15 cellular contexts compared by ENCODE assay signal in the genomic region with DNA sequence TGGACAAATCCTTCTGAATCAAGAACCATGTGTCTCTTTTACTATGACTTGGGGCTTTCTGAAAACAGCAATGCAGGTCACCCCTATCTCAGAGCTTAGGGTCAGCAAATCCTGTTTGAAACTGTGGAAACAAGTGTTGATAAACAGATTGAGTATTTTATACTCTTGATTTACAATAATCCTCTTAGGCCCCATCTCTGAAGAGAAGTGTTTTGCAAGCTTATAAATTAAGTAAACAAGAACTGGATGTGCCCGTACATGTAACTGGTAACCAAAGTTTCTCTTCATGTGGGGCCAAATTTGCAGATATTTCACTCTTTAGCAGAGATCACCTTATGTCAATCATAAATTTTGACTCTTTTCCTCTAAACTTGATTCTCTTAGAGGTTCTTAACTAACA.
DNase-seq lines count a peak whose midpoint lies in the region; ATAC-seq, FAIRE-seq and TF ChIP-seq lines count a peak whose summit lies in the region.
"Had no signal": no experiment of that assay in that cellular context is flagged by ENCODE, and none has a peak within 500 bp of the region (broad histone marks: within the 10 kb centered on the region; RNA-seq: fewer than 3 reads in every experiment).

No MANE protein-coding gene starts in this region.

- peaks cover 0 to 5% of the 10 kb centered on the region in 2 donors for H3K9me3 Mint-ChIP-seq in stimulated activated naive CD8-positive, alpha-beta T cell treated with anti-CD3 and anti-CD28 coated beads, Interleukin-15, amount 100 ng/mL, for 72 hours

- peak; percentile 74 for ATAC-seq in left lobe of liver
- ATAC-seq in HG03280 (IDR thresholded peaks at IDR 0.05; ENCODE audit: unreplicated experiment) = no peak
- ATAC-seq in stimulated activated naive CD8-positive, alpha-beta T cell treated with anti-CD3 and anti-CD28 coated beads, Interleukin-15, amount 100 ng/mL, for 72 hours = no peak
- ATAC-seq: PC-3 had no signal

- no peak for TF ChIP-seq EP300 in stomach (IDR thresholded peaks at IDR 0.05)

- H3K27me3 Mint-ChIP-seq in stimulated activated naive CD8-positive, alpha-beta T cell treated with anti-CD3 and anti-CD28 coated beads, Interleukin-15, amount 100 ng/mL, for 72 hours = no peaks in the 10 kb centered on the region

- FAIRE-seq in bronchial epithelial cell (lab: Jason Lieb, UNC) = no peak

- H3K27me3 ChIP-seq in bronchial epithelial cell (ENCODE audit: control insufficient read depth, insufficient read depth, low read length) = no peaks in the 10 kb centered on the region
- no peaks in the 10 kb centered on the region for H3K27me3 ChIP-seq in stomach
- H3K27me3 ChIP-seq: BLaER1 treated with 17β-estradiol and CSF1 and Interleukin-3, amounts not matched to agents 10 nM and 100 nM had no signal

- peak; percentile 83 for DNase-seq in NCI-H82 treated with DMSO at 0.1 percent for 48 hours (lab: John Stamatoyannopoulos, UW; ENCODE audit: unreplicated experiment)
- DNase-seq in bronchial epithelial cell (ENCODE audit: low read depth) = peak; percentile 68
- no peak for DNase-seq in left lobe of liver (ENCODE audit: low spot score)
- no peak for DNase-seq in stomach
- DNase-seq in activated CD4-positive, alpha-beta T cell treated with anti-CD3 and anti-CD28 coated beads for 48 hours = no peak
- no peak for DNase-seq in stimulated activated naive CD8-positive, alpha-beta T cell treated with anti-CD3 and anti-CD28 coated beads, Interleukin-15, amount 100 ng/mL, for 72 hours
- DNase-seq: HCEC 1CT, Kasumi-1, MV-4-11, NCI-H1417 treated with DMSO at 0.1 percent for 48 hours, NCI-H2227 treated with DMSO at 0.1 percent for 48 hours, NCI-H69, PC-3 had no signal

- H3K36me3 ChIP-seq in bronchial epithelial cell (ENCODE audit: control insufficient read depth, insufficient read depth, low read length) (no peaks in the 10 kb centered on the region), stomach (no peaks in the 10 kb centered on the region)
- H3K36me3 ChIP-seq: BLaER1 treated with 17β-estradiol and CSF1 and Interleukin-3, amounts not matched to agents 10 nM and 100 nM had no signal

- H3K9me3 ChIP-seq in stomach = no peaks in the 10 kb centered on the region

- WGBS in stomach, 5 donors = 63 to 86% (median 67%) methylated on average over 1 of the region's 1 CpG

- intact Hi-C loops in stomach (cut with DNase I; ENCODE audit: low total_unique reads) = no loop called here

- H3K4me1 Mint-ChIP-seq in stimulated activated naive CD8-positive, alpha-beta T cell treated with anti-CD3 and anti-CD28 coated beads, Interleukin-15, amount 100 ng/mL, for 72 hours = no peaks in the 10 kb centered on the region

- H3K4me3 Mint-ChIP-seq in stimulated activated naive CD8-positive, alpha-beta T cell treated with anti-CD3 and anti-CD28 coated beads, Interleukin-15, amount 100 ng/mL, for 72 hours = no peak overlapping the region

- no peaks in the 10 kb centered on the region for H3K4me1 ChIP-seq in stomach

- H3K4me3 ChIP-seq in bronchial epithelial cell (ENCODE audit: low read depth, low read length) (no peak overlapping the region), stomach (no peak overlapping the region)
- H3K4me3 ChIP-seq: BLaER1 treated with 17β-estradiol and CSF1 and Interleukin-3, amounts not matched to agents 10 nM and 100 nM had no signal

- TF ChIP-seq CTCF in bronchial epithelial cell (IDR thresholded peaks at IDR 0.05; ENCODE audit: insufficient read depth, low read length, severe bottlenecking) = no peak
- no peak for TF ChIP-seq CTCF in stomach (IDR thresholded peaks at IDR 0.05)

- no peak for TF ChIP-seq POLR2A in stomach (IDR thresholded peaks at IDR 0.05)

- H3K27ac ChIP-seq in stomach = peak overlapping the region in 3 of 5 donors; percentile 34 to 70 (median 51)
- H3K27ac ChIP-seq: BLaER1 treated with 17β-estradiol and CSF1 and Interleukin-3, amounts not matched to agents 10 nM and 100 nM had no signal

- H3K27ac Mint-ChIP-seq in stimulated activated naive CD8-positive, alpha-beta T cell treated with anti-CD3 and anti-CD28 coated beads, Interleukin-15, amount 100 ng/mL, for 72 hours = no peak overlapping the region

Comparison
In these comparisons a context has a peak if more than half of its experiments do, and no peak if none do; other contexts are left out.
1. DNase-seq: peak in NCI-H82 treated with DMSO at 0.1 percent for 48 hours (single experiment) and bronchial epithelial cell (single experiment); none in left lobe of liver (single experiment), stomach (single experiment), activated CD4-positive, alpha-beta T cell treated with anti-CD3 and anti-CD28 coated beads for 48 hours (single experiment) and stimulated activated naive CD8-positive, alpha-beta T cell treated with anti-CD3 and anti-CD28 coated beads, Interleukin-15, amount 100 ng/mL, for 72 hours (0 of 2).